Comparison of ENCODE assay signal across 18 cellular contexts in the genomic region with DNA sequence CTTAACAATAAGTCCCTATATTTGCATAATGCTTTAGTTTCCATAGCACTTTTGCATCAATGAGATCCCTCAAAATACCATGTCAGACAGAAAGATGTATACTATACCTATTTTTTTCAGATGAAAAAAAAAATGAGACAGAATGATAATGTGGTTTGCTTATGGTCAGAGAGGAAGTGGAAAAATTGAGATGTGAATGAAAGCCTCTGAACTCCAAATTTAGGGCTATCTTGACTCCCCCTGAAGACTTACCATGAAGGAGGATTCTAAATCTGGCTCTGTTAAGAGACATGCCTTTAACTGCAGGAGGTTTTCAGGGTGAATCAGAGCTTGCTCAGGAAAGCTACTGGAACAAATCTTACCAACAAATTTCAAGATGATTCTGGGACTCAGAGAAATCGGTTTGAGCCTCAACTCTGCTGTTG.
DNase-seq lines count a peak whose midpoint lies in the region; ATAC-seq lines count a peak whose summit lies in the region.
"Had no signal": no experiment of that assay in that cellular context is flagged by ENCODE, and none has a peak within 500 bp of the region (broad histone marks: within the 10 kb centered on the region; RNA-seq: fewer than 3 reads in every experiment).

No MANE protein-coding gene starts in this region.

- no peaks in the 10 kb centered on the region for H3K4me1 ChIP-seq in effector memory CD4-positive, alpha-beta T cell (ENCODE audit: control insufficient read depth, insufficient read depth, low read length, poor library complexity, severe bottlenecking)
- H3K4me1 ChIP-seq: parathyroid adenoma, Peyer's patch had no signal

- no peaks in the 10 kb centered on the region for H3K27me3 ChIP-seq in effector memory CD4-positive, alpha-beta T cell (replicated peaks; ENCODE audit: control insufficient read depth, insufficient read depth, low read length, poor library complexity, severe bottlenecking)
- H3K27me3 ChIP-seq: Peyer's patch had no signal

- peak; percentile 47 for ATAC-seq in GM21360 (IDR thresholded peaks at IDR 0.05; ENCODE audit: unreplicated experiment)

- no peak overlapping the region for H3K4me3 ChIP-seq in effector memory CD4-positive, alpha-beta T cell (ENCODE audit: insufficient read depth, low read depth, low read length, poor library complexity, severe bottlenecking)
- H3K4me3 ChIP-seq: lung, Peyer's patch had no signal

- no peaks in the 10 kb centered on the region for H3K9me3 ChIP-seq in effector memory CD4-positive, alpha-beta T cell (ENCODE audit: control insufficient read depth, low read length)
- H3K9me3 ChIP-seq: Peyer's patch had no signal

- no peak overlapping the region for H3K27ac ChIP-seq in effector memory CD4-positive, alpha-beta T cell (ENCODE audit: insufficient read depth, low read length, poor library complexity, severe bottlenecking)
- H3K27ac ChIP-seq: parathyroid adenoma had no signal

- H3K36me3 ChIP-seq in effector memory CD4-positive, alpha-beta T cell (ENCODE audit: control insufficient read depth, insufficient read depth, low read length): no peaks in the 10 kb centered on the region
- H3K36me3 ChIP-seq: Peyer's patch had no signal

- DNase-seq in EH (ENCODE audit: low read depth) (peak; percentile 85), amniotic stem cell (lab: John Stamatoyannopoulos, UW) (peak; percentile 24), putamen (ENCODE audit: low spot score) (peak; percentile 36), NCI-H2029 treated with DMSO at 0.1 percent for 48 hours (lab: John Stamatoyannopoulos, UW) (no peak), NCI-H69 (lab: John Stamatoyannopoulos, UW) (no peak), LoVo (ENCODE audit: low spot score) (no peak)
- DNase-seq in effector memory CD4-positive, alpha-beta T cell: no peak
- DNase-seq: activated CD4-positive, alpha-beta memory T cell treated with anti-CD3 and anti-CD28 coated beads, Interleukin-2, amount 10 ng/mL, durations not matched to agents 7 days and 5 days; activated naive CD4-positive, alpha-beta T cell; erythroblast; NCI-H1436 treated with DMSO at 0.1 percent for 48 hours; NCI-H510A; Peyer's patch; stimulated activated CD4-positive, alpha-beta T cell treated with anti-CD3 and anti-CD28 coated beads, Interleukin-2, amount 100 ng/mL, for 48 hours; stimulated activated naive CD4-positive, alpha-beta T cell had no signal

Comparison
In these comparisons a context has a peak if more than half of its experiments do, and no peak if none do; other contexts are left out.
1. DNase-seq: peak in EH (single experiment), amniotic stem cell (single experiment) and putamen (single experiment); none in NCI-H2029 treated with DMSO at 0.1 percent for 48 hours (single experiment), effector memory CD4-positive, alpha-beta T cell (0 of 3), NCI-H69 (single experiment) and LoVo (single experiment).